Comparison of ENCODE assay signal across 8 cellular contexts in genomic region chr11:35236667-35237003, GRCh38.
A peak's percentile ranks its signal among the peaks of the same experiment; 100 is the strongest.
DNase-seq lines count a peak whose midpoint lies in the region; ATAC-seq and TF ChIP-seq lines count a peak whose summit lies in the region.
"Had no signal": no experiment of that assay in that cellular context is flagged by ENCODE, and none has a peak within 500 bp of the region (broad histone marks: within the 10 kb centered on the region; RNA-seq: fewer than 3 reads in every experiment).

No MANE protein-coding gene starts in this region.

- H3K9me3 ChIP-seq in breast epithelium (no peaks in the 10 kb centered on the region), neutrophil (no peaks in the 10 kb centered on the region)
- H3K9me3 ChIP-seq: SK-N-SH had no signal

- H3K27ac ChIP-seq in breast epithelium (peak overlapping the region; percentile 70 to 76), neutrophil (peak overlapping the region; percentile 58)

- ATAC-seq in GM18873 (IDR thresholded peaks at IDR 0.05; ENCODE audit: low FRiP score, unreplicated experiment), result no peak

- H3K36me3 ChIP-seq in breast epithelium (no peaks in the 10 kb centered on the region), neutrophil (peaks cover 4% of the 10 kb centered on the region)

- DNase-seq in Daoy (ENCODE audit: low read depth) (peak; percentile 83), MV-4-11 (lab: John Stamatoyannopoulos, UW) (peak; percentile 62), breast epithelium (ENCODE audit: low spot score in 2 of 2) (peak in 1 of 2 donors; percentile 61), LoVo (ENCODE audit: low spot score) (no peak), NCI-H1092 treated with DMSO at 0.1 percent for 48 hours (lab: John Stamatoyannopoulos, UW) (no peak)
- DNase-seq: SK-N-SH had no signal

- TF ChIP-seq POLR2A in breast epithelium (IDR thresholded peaks at IDR 0.05), result no peak

- H3K4me3 ChIP-seq in breast epithelium (no peak overlapping the region), neutrophil (ENCODE audit: low read depth in 1 of 2, low read length in 1 of 2) (peak overlapping the region in 1 of 2 experiments; percentile 23)

- TF ChIP-seq CTCF in breast epithelium (IDR thresholded peaks at IDR 0.05) (no peak), neutrophil (IDR thresholded peaks at IDR 0.05) (no peak)

- H3K27me3 ChIP-seq in breast epithelium (no peaks in the 10 kb centered on the region), neutrophil (no peaks in the 10 kb centered on the region)

- intact Hi-C loops in breast epithelium (cut with DNase I; ENCODE audit: low total_unique reads), result loop anchor here (5.0 kb wide), 1 partner anchor 59 kb away; no protein-coding TSS in a partner anchor

- H3K4me1 ChIP-seq in breast epithelium (peaks cover 0 to 6% of the 10 kb centered on the region in 2 donors), neutrophil (ENCODE audit: control insufficient read depth in 1 of 2, insufficient read depth in 1 of 2, low read depth in 1 of 2, low read length in 1 of 2) (peaks cover 28 to 30% of the 10 kb centered on the region in 2 experiments)

Comparison
In these comparisons a context has a peak if more than half of its experiments do, and no peak if none do; other contexts are left out.
1. DNase-seq: peak in Daoy (single experiment) and MV-4-11 (single experiment); none in LoVo (single experiment) and NCI-H1092 treated with DMSO at 0.1 percent for 48 hours (single experiment).